Comparison of ENCODE assay signal across 8 cellular contexts in genomic region chr2:171574149-171574795, GRCh38. TPM values are rescaled to one million over a fixed set of nuclear protein-coding genes. Genes with fewer than 3 reads are reported as not detected.
A peak's percentile ranks its signal among the peaks of the same experiment; 100 is the strongest.
DNase-seq lines count a peak whose midpoint lies in the region; ATAC-seq and TF ChIP-seq lines count a peak whose summit lies in the region.

No MANE protein-coding gene starts in this region.

- H3K79me1 ChIP-seq in mesenchymal stem cell (replicated peaks; ENCODE audit: low read length, poor library complexity, severe bottlenecking), result no peaks in the 10 kb centered on the region

- H3K4me2 ChIP-seq in mesenchymal stem cell (ENCODE audit: low read length, poor library complexity, severe bottlenecking), result no peak overlapping the region

- no peak overlapping the region for H4K8ac ChIP-seq in mesenchymal stem cell (ENCODE audit: low read length)

- H2BK5ac ChIP-seq in mesenchymal stem cell (ENCODE audit: low read depth, low read length, poor library complexity, severe bottlenecking), result no peak overlapping the region

- H3K18ac ChIP-seq in mesenchymal stem cell (ENCODE audit: low read depth in 1 of 2, low read length in 2 of 2), result no peak overlapping the region

- no peak overlapping the region for H3K27ac Mint-ChIP-seq in activated CD4-positive, alpha-beta memory T cell treated with anti-CD3 and anti-CD28 coated beads for 36 hours

- no peak overlapping the region for H3K4me3 ChIP-seq in mesenchymal stem cell (ENCODE audit: insufficient read depth in 1 of 2, low read depth in 1 of 2, low read length in 2 of 2)

- no peak overlapping the region for H3K27ac ChIP-seq in mesenchymal stem cell (ENCODE audit: low read length, poor library complexity, severe bottlenecking)

- H3K9ac ChIP-seq in mesenchymal stem cell (ENCODE audit: low read length), result peak overlapping the region; percentile 54

- DNase-seq in AG09319 (ENCODE audit: extremely low read depth, low read depth), result peak; percentile 41
- peak; percentile 71 for DNase-seq in NCI-H748 (lab: John Stamatoyannopoulos, UW; ENCODE audit: unreplicated experiment)
- peak; percentile 90 for DNase-seq in activated CD4-positive, alpha-beta memory T cell treated with anti-CD3 and anti-CD28 coated beads for 36 hours
- DNase-seq in effector CD4-positive, alpha-beta T cell, result peak; percentile 69
- DNase-seq in mesenchymal stem cell, result peak; percentile 73
- DNase-seq in stimulated activated CD8-positive, alpha-beta memory T cell treated with anti-CD3 and anti-CD28 coated beads, Interleukin-15, amount 100 ng/mL, for 4 hours (ENCODE audit: low read depth in 2 of 2), result peak; percentile 51 to 58

- H3K4me1 ChIP-seq in mesenchymal stem cell (ENCODE audit: control insufficient read depth, insufficient read depth, low read depth, low read length), result no peaks in the 10 kb centered on the region

- H2BK12ac ChIP-seq in mesenchymal stem cell (ENCODE audit: low read length in 2 of 2), result no peak overlapping the region

- 22% methylated on average over 19 of the region's 21 CpGs for WGBS in mesenchymal stem cell

- POLR2A ChIA-PET in activated CD4-positive, alpha-beta memory T cell treated with anti-CD3 and anti-CD28 coated beads for 36 hours (lab: Charles Lee), result no interaction called here

- H3K36me3 Mint-ChIP-seq in activated CD4-positive, alpha-beta memory T cell treated with anti-CD3 and anti-CD28 coated beads for 36 hours, result no peaks in the 10 kb centered on the region

- peaks cover 2% of the 10 kb centered on the region for H3K27me3 Mint-ChIP-seq in activated CD4-positive, alpha-beta memory T cell treated with anti-CD3 and anti-CD28 coated beads for 36 hours

- TF ChIP-seq CTCF in AG09319 (IDR thresholded peaks at IDR 0.05; ENCODE audit: low read depth, low read length), result peak; percentile 95

- H3K4me3 Mint-ChIP-seq in activated CD4-positive, alpha-beta memory T cell treated with anti-CD3 and anti-CD28 coated beads for 36 hours, result no peak overlapping the region

- no peak overlapping the region for H3K4ac ChIP-seq in mesenchymal stem cell (ENCODE audit: low read depth in 1 of 2, low read length in 2 of 2)

- H3K4me1 Mint-ChIP-seq in activated CD4-positive, alpha-beta memory T cell treated with anti-CD3 and anti-CD28 coated beads for 36 hours (ENCODE audit: low read depth), result peaks cover 7% of the 10 kb centered on the region

- CTCF ChIA-PET in activated CD4-positive, alpha-beta memory T cell treated with anti-CD3 and anti-CD28 coated beads for 36 hours (lab: Charles Lee), result interaction anchor here (0.6 to 1.9 kb wide), 23 partner anchors 9 to 888 kb away, joined by 3 to 11 read pairs (median 4); partner anchors contain the start of genes GORASP2 and ITGA6

- no peak overlapping the region for H4K91ac ChIP-seq in mesenchymal stem cell (ENCODE audit: low read length)

- H2BK120ac ChIP-seq in mesenchymal stem cell (ENCODE audit: low read depth, low read length), result no peak overlapping the region

- intact Hi-C loops in activated CD4-positive, alpha-beta memory T cell treated with anti-CD3 and anti-CD28 coated beads for 36 hours (cut with micrococcal nuclease), result loop anchor here (1.0 to 10.0 kb wide), 5 partner anchors 113 to 891 kb away; partner anchors contain the start of gene DYNC1I2

- peaks cover 0 to 9% of the 10 kb centered on the region in 2 experiments for H3K27me3 ChIP-seq in mesenchymal stem cell (ENCODE audit: control insufficient read depth in 1 of 2, insufficient read depth in 1 of 2, low read length in 2 of 2)

- H3K9me3 ChIP-seq in mesenchymal stem cell (ENCODE audit: control insufficient read depth, low read length), result no peaks in the 10 kb centered on the region

- no peaks in the 10 kb centered on the region for H3K36me3 ChIP-seq in mesenchymal stem cell (ENCODE audit: control insufficient read depth in 1 of 2, insufficient read depth in 2 of 2, low read depth in 1 of 2, low read length in 2 of 2)

- H2AK5ac ChIP-seq in mesenchymal stem cell (ENCODE audit: low read length, severe bottlenecking), result no peak overlapping the region

- no peak overlapping the region for H3K14ac ChIP-seq in mesenchymal stem cell (ENCODE audit: low read length in 2 of 2)

- H2BK15ac ChIP-seq in mesenchymal stem cell (ENCODE audit: low read depth, poor library complexity, severe bottlenecking), result no peak overlapping the region

- H3K9me3 Mint-ChIP-seq in activated CD4-positive, alpha-beta memory T cell treated with anti-CD3 and anti-CD28 coated beads for 36 hours, result no peaks in the 10 kb centered on the region

- no peak overlapping the region for H2AFZ ChIP-seq in mesenchymal stem cell (ENCODE audit: low read depth, low read length)

- ATAC-seq in GM18907 (IDR thresholded peaks at IDR 0.05; ENCODE audit: unreplicated experiment) (peak; percentile 87), HG03175 (IDR thresholded peaks at IDR 0.05; ENCODE audit: unreplicated experiment) (peak; percentile 96)

- H3K23ac ChIP-seq in mesenchymal stem cell (ENCODE audit: low read length in 2 of 2), result no peak overlapping the region

RNA-seq across cellular contexts. Expression of gene CYBRD1, which starts 52.0 kb away (rescaled TPM):
- under 1 TPM; 0.86 to 0.99 TPM for total RNA-seq in activated CD4-positive, alpha-beta memory T cell treated with anti-CD3 and anti-CD28 coated beads for 36 hours
- polyA plus RNA-seq in mesenchymal stem cell (2013, experiment 1 of 2), result 70.7 TPM
- polyA plus RNA-seq in mesenchymal stem cell (2013, experiment 2 of 2), result 74.4 TPM
